Comparison of ENCODE assay signal across 26 cellular contexts in the genomic region with DNA sequence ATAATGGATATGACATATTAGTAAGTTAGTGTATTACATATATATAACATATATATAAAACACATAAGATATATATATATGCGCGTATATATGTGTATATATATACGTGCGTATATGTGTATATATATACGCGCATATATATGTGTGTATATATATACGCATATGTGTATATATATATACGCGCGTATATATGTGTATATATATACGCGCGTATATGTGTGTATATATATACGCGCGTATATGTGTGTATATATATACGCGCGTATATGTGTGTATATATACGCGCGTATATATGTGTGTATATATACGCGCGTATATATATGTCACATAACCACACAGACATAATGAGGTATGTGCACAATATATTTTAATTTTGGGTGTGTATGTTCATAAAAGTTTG.
"Had no signal": no experiment of that assay in that cellular context is flagged by ENCODE, and none has a peak within 500 bp of the region (broad histone marks: within the 10 kb centered on the region; RNA-seq: fewer than 3 reads in every experiment).

No MANE protein-coding gene starts in this region.

- H3K4me1 ChIP-seq: left ventricle myocardium inferior, neural progenitor cell, right atrium auricular region, right lobe of liver, stomach, testis, thyroid gland, upper lobe of right lung, uterus had no signal

- H3K36me3 ChIP-seq: left ventricle myocardium inferior, neural progenitor cell, neutrophil, right atrium auricular region, right lobe of liver, stomach, thyroid gland, upper lobe of right lung, uterus had no signal

- FAIRE-seq: islet of Langerhans had no signal

- ATAC-seq: natural killer cell; right lobe of liver; stimulated activated naive B cell treated with anti-CD40 and anti-IgM and Interleukin-4, amounts not matched to agents 10 μg/mL and 1 μg/mL and 100 μg/mL, for 72 hours; stimulated activated naive CD8-positive, alpha-beta T cell treated with anti-CD3 and anti-CD28 coated beads, Interleukin-15, Interleukin-2, amounts not matched to agents 100 U/mL and 50 U/mL, for 24 hours; upper lobe of right lung had no signal

- H3K27me3 ChIP-seq: neural progenitor cell, neutrophil, right atrium auricular region, right lobe of liver, stomach, testis, thyroid gland, upper lobe of right lung, uterus had no signal

- H3K4me3 ChIP-seq: left ventricle myocardium inferior, lung, neural progenitor cell, right atrium auricular region, right lobe of liver, stomach, testis, thyroid gland, upper lobe of right lung, uterus had no signal

- H3K27ac ChIP-seq: left ventricle myocardium inferior, neural progenitor cell, neutrophil, right atrium auricular region, right lobe of liver, stomach, testis, thyroid gland, upper lobe of right lung, uterus had no signal

- DNase-seq: hypothalamus; immature natural killer cell; left ventricle myocardium inferior; mesendoderm; naive B cell; natural killer cell; nephron progenitor cell; occipital lobe; right lobe of liver; stimulated activated CD4-positive, alpha-beta T cell treated with anti-CD3 and anti-CD28 coated beads, Interleukin-12 subunit alpha, Interleukin-12 subunit beta, amount 100 ng/mL, for 4 hours; stimulated activated CD4-positive, alpha-beta T cell treated with anti-CD3 and anti-CD28 coated beads, Interleukin-15, amount 100 ng/mL, for 24 hours; stimulated activated CD4-positive, alpha-beta T cell treated with anti-CD3 and anti-CD28 coated beads, Interleukin-2, amount 100 ng/mL, for 24 hours; stimulated activated CD4-positive, alpha-beta T cell treated with anti-CD3 and anti-CD28 coated beads, Interleukin-4, amount 100 ng/mL, for 1 hour; stimulated activated naive B cell treated with anti-CD40 and anti-IgM and Interleukin-4, amounts not matched to agents 10 μg/mL and 1 μg/mL and 100 μg/mL, for 72 hours; stimulated activated naive CD8-positive, alpha-beta T cell treated with anti-CD3 and anti-CD28 coated beads, Interleukin-15, Interleukin-2, amounts not matched to agents 100 U/mL and 50 U/mL, for 24 hours; stomach; testis; thyroid gland; trophoblast cell; upper lobe of right lung; uterus had no signal

- H3K9me3 ChIP-seq: neutrophil, right atrium auricular region, right lobe of liver, stomach, testis, thyroid gland, upper lobe of right lung, uterus had no signal
